In genomic region chr17:40167685-40168261, GRCh38 we compare ENCODE assay signal across 8 cellular contexts. TPM values are rescaled to one million over a fixed set of nuclear protein-coding genes. Genes with fewer than 3 reads are reported as not detected.
DNase-seq lines count a peak whose midpoint lies in the region; ATAC-seq and TF ChIP-seq lines count a peak whose summit lies in the region.

No MANE protein-coding gene starts in this region.

- H3K4me3 Mint-ChIP-seq in chondrocyte (ENCODE audit: unreplicated experiment) (no peak overlapping the region), naive B cell (no peak overlapping the region)

- intact Hi-C loops in heart right ventricle (cut with DNase I) (loop anchor here (1.0 to 10.0 kb wide), 12 partner anchors 21 to 155 kb away; partner anchors contain the start of gene CSF3 (in 3 of the 10)), left cardiac atrium (cut with DNase I) (loop anchor here in 1 of 2 donors (2.0 kb wide), 1 partner anchor 55 kb away; no protein-coding TSS in a partner anchor), upper lobe of right lung (cut with DNase I) (no loop called here)

- ATAC-seq in heart right ventricle (peak in 2 of 8 donors; percentile 5 to 16), left cardiac atrium (no peak), naive B cell (ENCODE audit: low read depth in 2 of 2) (no peak), upper lobe of right lung (no peak)

- WGBS in heart right ventricle, 2 donors, result 92% methylated on average over 3 of the region's 3 CpGs

- H3K27ac ChIP-seq in heart right ventricle (peak overlapping the region in 6 of 10 donors; percentile 27 to 67 (median 42)), upper lobe of right lung (no peak overlapping the region)

- H3K27me3 Mint-ChIP-seq in chondrocyte (ENCODE audit: low read depth) (no peaks in the 10 kb centered on the region), naive B cell (no peaks in the 10 kb centered on the region)

- H3K27me3 ChIP-seq in heart right ventricle (no peaks in the 10 kb centered on the region), upper lobe of right lung (no peaks in the 10 kb centered on the region)

- TF ChIP-seq CTCF in heart right ventricle (IDR thresholded peaks at IDR 0.05), result no peak
- TF ChIP-seq CTCF in chondrocyte (IDR thresholded peaks at IDR 0.05), result no peak
- TF ChIP-seq CTCF in upper lobe of right lung (IDR thresholded peaks at IDR 0.05), result no peak

- H3K36me3 ChIP-seq in heart right ventricle, result peaks cover 0 to 100% (median 87%) of the 10 kb centered on the region in 9 donors
- peaks cover 98% of the 10 kb centered on the region for H3K36me3 ChIP-seq in upper lobe of right lung

- H3K9me3 ChIP-seq in heart right ventricle (no peaks in the 10 kb centered on the region), upper lobe of right lung (no peaks in the 10 kb centered on the region)

- H3K36me3 Mint-ChIP-seq in chondrocyte (ENCODE audit: low read depth) (peaks cover 41% of the 10 kb centered on the region), naive B cell (peaks cover 15 to 25% of the 10 kb centered on the region in 2 donors)

- DNase-seq in heart right ventricle (no peak), left cardiac atrium (no peak), chondrocyte (ENCODE audit: low spot score) (no peak), naive B cell (no peak), upper lobe of right lung (peak; percentile 40), activated gamma-delta T cell (lab: John Stamatoyannopoulos, UW) (no peak), SK-N-DZ (ENCODE audit: low spot score) (no peak), UCSD-AML1 (lab: John Stamatoyannopoulos, UW; ENCODE audit: unreplicated experiment) (no peak)

- H3K4me1 ChIP-seq in heart right ventricle, result peaks cover 0 to 12% (median 6%) of the 10 kb centered on the region in 9 donors
- H3K4me1 ChIP-seq in upper lobe of right lung, result no peaks in the 10 kb centered on the region

- no peak overlapping the region for H3K4me3 ChIP-seq in heart right ventricle
- no peak overlapping the region for H3K4me3 ChIP-seq in upper lobe of right lung

- peaks cover 9% of the 10 kb centered on the region for H3K4me1 Mint-ChIP-seq in chondrocyte (ENCODE audit: low read depth)
- peaks cover 4 to 11% (median 10%) of the 10 kb centered on the region in 3 donors for H3K4me1 Mint-ChIP-seq in naive B cell

- H3K27ac Mint-ChIP-seq in chondrocyte (ENCODE audit: unreplicated experiment), result peak overlapping the region; percentile 79
- peak overlapping the region in 4 of 6 donors; percentile 43 to 88 (median 70) for H3K27ac Mint-ChIP-seq in naive B cell

- no peaks in the 10 kb centered on the region for H3K9me3 Mint-ChIP-seq in chondrocyte (ENCODE audit: low read depth)
- H3K9me3 Mint-ChIP-seq in naive B cell, result no peaks in the 10 kb centered on the region

RNA-seq across cellular contexts. Expression of gene RAPGEFL1, which starts 9.5 kb away (rescaled TPM):
- 1 to 10 TPM; 2.2 to 5.7 (median 3.2) TPM for total RNA-seq in heart right ventricle
- polyA plus RNA-seq in heart right ventricle, result 10 to 100 TPM in 1 of 2 donors, 1 to 10 TPM in 1; 2.9 to 21.9 TPM
- total RNA-seq in left cardiac atrium, result 1 to 10 TPM; 2.8 to 4.6 TPM
- 3.6 to 5.5 TPM (median 3.9 TPM) in 3 replicates for total RNA-seq in chondrocyte
- polyA plus RNA-seq in naive B cell (ENCODE audit: low read depth in 6 of 6), result under 1 TPM in 4 of 6 donors, not detected in 2; 0.10 to 0.56 (median 0.43) TPM
- total RNA-seq in upper lobe of right lung, result 10.2 TPM
- 3.4 and 4.8 TPM in 2 replicates for polyA plus RNA-seq in SK-N-DZ (2014; cell fraction: cytosol; rRNA removed)
- polyA plus RNA-seq in SK-N-DZ (2014; cell fraction: nucleus; rRNA removed), result 31.7 and 37.3 TPM in 2 replicates

RNA-seq across cellular contexts. Expression of gene CASC3, which starts 27.4 kb away (rescaled TPM):
- total RNA-seq in heart right ventricle (10 to 100 TPM; 39.9 to 56.8 (median 43.7) TPM), left cardiac atrium (10 to 100 TPM; 49.6 to 53.1 TPM), chondrocyte (70.2 to 78.3 TPM (median 70.6 TPM) in 3 replicates), upper lobe of right lung (106 TPM)
- polyA plus RNA-seq in heart right ventricle (10 to 100 TPM; 21.3 to 41.0 TPM), naive B cell (ENCODE audit: low read depth in 6 of 6) (10 to 100 TPM; 31.8 to 60.5 (median 44.5) TPM)
- 65.4 and 77.8 TPM in 2 replicates for polyA plus RNA-seq in SK-N-DZ (2014; cell fraction: cytosol; rRNA removed)
- 81.3 and 103 TPM in 2 replicates for polyA plus RNA-seq in SK-N-DZ (2014; cell fraction: nucleus; rRNA removed)

RNA-seq across cellular contexts. Expression of gene MSL1, which starts 46.0 kb away (rescaled TPM):
- total RNA-seq in heart right ventricle (10 to 100 TPM; 26.3 to 57.4 (median 37.7) TPM), left cardiac atrium (10 to 100 TPM; 54.0 to 57.8 TPM), chondrocyte (86.8 to 103 TPM (median 96.2 TPM) in 3 replicates), upper lobe of right lung (84.4 TPM)
- polyA plus RNA-seq in heart right ventricle (10 to 100 TPM; 45.5 to 65.0 TPM), naive B cell (ENCODE audit: low read depth in 6 of 6) (10 to 100 TPM in 2 of 6 donors, 1 to 10 TPM in 4; 7.7 to 13.1 (median 9.2) TPM)
- 56.4 and 63.1 TPM in 2 replicates for polyA plus RNA-seq in SK-N-DZ (2014; cell fraction: cytosol; rRNA removed)
- polyA plus RNA-seq in SK-N-DZ (2014; cell fraction: nucleus; rRNA removed), result 122 and 188 TPM in 2 replicates

RNA-seq across cellular contexts. Expression of gene WIPF2, which starts 51.3 kb away (rescaled TPM):
- total RNA-seq in heart right ventricle, result 10 to 100 TPM in 8 of 10 donors, 1 to 10 TPM in 2; 8.1 to 16.0 (median 12.8) TPM
- 1 to 10 TPM; 5.1 to 8.4 TPM for polyA plus RNA-seq in heart right ventricle
- total RNA-seq in left cardiac atrium, result 10 to 100 TPM; 13.9 to 14.4 TPM
- 25.9 to 28.3 TPM (median 28.1 TPM) in 3 replicates for total RNA-seq in chondrocyte
- 10 to 100 TPM in 3 of 6 donors, 1 to 10 TPM in 3; 2.9 to 11.4 (median 9.2) TPM for polyA plus RNA-seq in naive B cell (ENCODE audit: low read depth in 6 of 6)
- 38.3 TPM for total RNA-seq in upper lobe of right lung
- 4.7 and 4.9 TPM in 2 replicates for polyA plus RNA-seq in SK-N-DZ (2014; cell fraction: cytosol; rRNA removed)
- polyA plus RNA-seq in SK-N-DZ (2014; cell fraction: nucleus; rRNA removed), result 2.4 and 2.8 TPM in 2 replicates
